Comparison of ENCODE assay signal across 8 cellular contexts in the genomic region with DNA sequence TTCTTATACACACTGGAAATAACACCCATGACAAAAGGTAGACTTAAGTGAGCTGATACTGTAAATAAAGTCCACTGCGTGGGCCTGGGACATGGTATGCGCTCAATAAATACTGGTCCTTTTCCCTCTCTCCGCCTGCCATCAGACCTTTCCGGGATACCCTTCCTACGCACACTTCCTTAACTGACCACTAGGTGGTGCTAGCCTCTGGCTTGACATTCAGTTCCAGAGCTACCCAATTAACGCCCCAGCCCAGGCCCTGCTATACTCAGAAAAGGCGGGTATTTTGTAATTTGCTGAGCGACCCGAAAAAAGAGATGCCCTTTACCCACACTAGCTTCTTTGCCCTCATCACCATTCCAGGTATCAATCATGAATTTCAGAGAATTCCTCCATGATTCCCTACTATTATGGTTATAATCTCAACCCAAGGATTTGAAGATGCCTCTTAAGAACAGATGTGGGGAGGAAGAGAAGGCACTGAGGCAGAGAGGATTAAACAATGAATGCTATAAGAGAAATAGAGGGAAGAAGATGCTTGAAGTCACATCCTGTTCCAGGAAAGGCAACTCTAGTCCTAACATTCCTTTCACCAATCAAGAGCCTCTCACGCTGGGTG. TPM values are rescaled to one million over a fixed set of nuclear protein-coding genes. Genes with fewer than 3 reads are reported as not detected.
DNase-seq lines count a peak whose midpoint lies in the region; ATAC-seq, FAIRE-seq and TF ChIP-seq lines count a peak whose summit lies in the region.

No MANE protein-coding gene starts in this region.

- H3K36me3 ChIP-seq in osteoblast (ENCODE audit: insufficient read depth, low read length), result no peaks in the 10 kb centered on the region
- H3K36me3 ChIP-seq in tibial artery, result no peaks in the 10 kb centered on the region

- H3K27me3 ChIP-seq in osteoblast (ENCODE audit: insufficient read depth, low read length), result no peaks in the 10 kb centered on the region
- H3K27me3 ChIP-seq in tibial artery, result no peaks in the 10 kb centered on the region

- peaks cover 9% of the 10 kb centered on the region for H3K79me2 ChIP-seq in osteoblast (ENCODE audit: insufficient read depth, low read length)

- FAIRE-seq in G401.6 (lab: Jason Lieb, UNC), result peak; percentile 39

- no peak for ATAC-seq in GM19397 (IDR thresholded peaks at IDR 0.05; ENCODE audit: unreplicated experiment)

- no peaks in the 10 kb centered on the region for H4K20me1 ChIP-seq in osteoblast (ENCODE audit: insufficient read depth, low read length)

- H2AFZ ChIP-seq in osteoblast (ENCODE audit: low read length), result no peak overlapping the region

- H3K27ac ChIP-seq in osteoblast (ENCODE audit: low read depth, low read length) (no peak overlapping the region), tibial artery (no peak overlapping the region)

- H3K9me3 ChIP-seq in osteoblast (ENCODE audit: low read depth, low read length) (peaks cover 1% of the 10 kb centered on the region), tibial artery (no peaks in the 10 kb centered on the region)

- H3K4me1 ChIP-seq in osteoblast (ENCODE audit: insufficient read depth, low read length) (peaks cover 14% of the 10 kb centered on the region), tibial artery (peaks cover 0 to 13% (median 8%) of the 10 kb centered on the region in 4 donors)

- H3K4me3 ChIP-seq in fibroblast of villous mesenchyme (ENCODE audit: low read depth, low read length) (no peak overlapping the region), osteoblast (ENCODE audit: insufficient read depth, low read length) (no peak overlapping the region), tibial artery (no peak overlapping the region)

- H3K4me2 ChIP-seq in osteoblast (ENCODE audit: insufficient read depth, low read length), result no peak overlapping the region

- intact Hi-C loops in tibial artery (cut with DNase I; ENCODE audit: low total_unique reads), result loop anchor here (2.0 to 5.0 kb wide), 2 partner anchors 58 to 328 kb away; no protein-coding TSS in a partner anchor

- peak; percentile 87 for DNase-seq in LoVo (ENCODE audit: low spot score)
- DNase-seq in RPMI8226, result peak; percentile 80
- peak; percentile 45 to 63 for DNase-seq in activated T-helper 1 cell treated with anti-CD3 and anti-CD28 coated beads, Interleukin-2, amount 50 U/mL, for 16 hours (ENCODE audit: low read depth in 1 of 2, low spot score in 1 of 2)
- DNase-seq in fibroblast of villous mesenchyme (ENCODE audit: low read depth), result peak; percentile 76
- peak; percentile 88 for DNase-seq in osteoblast (ENCODE audit: insufficient read length, low spot score, missing footprints)
- DNase-seq in tibial artery, result peak; percentile 83 to 85

- TF ChIP-seq CTCF in fibroblast of villous mesenchyme (IDR thresholded peaks at IDR 0.05; ENCODE audit: insufficient read depth, low read depth, low read length), result peak; percentile 95
- peak; percentile 97 for TF ChIP-seq CTCF in osteoblast (IDR thresholded peaks at IDR 0.05; ENCODE audit: extremely low read depth, low read depth, low read length)
- peak; percentile 95 to 97 for TF ChIP-seq CTCF in tibial artery (IDR thresholded peaks at IDR 0.05)

RNA-seq across cellular contexts. Expression of gene LRP1, which starts 3.9 kb away (rescaled TPM):
- total RNA-seq in fibroblast of villous mesenchyme, result 228 and 277 TPM in 2 replicates
- 744 and 789 TPM in 2 replicates for total RNA-seq in osteoblast

RNA-seq across cellular contexts. Expression of gene STAT6, which starts 13.2 kb away (rescaled TPM):
- total RNA-seq in fibroblast of villous mesenchyme, result 81.5 and 81.6 TPM in 2 replicates
- total RNA-seq in osteoblast, result 149 and 167 TPM in 2 replicates

RNA-seq across cellular contexts. Expression of gene LRP1-AS, which starts 23.1 kb away (rescaled TPM):
- total RNA-seq in fibroblast of villous mesenchyme (not detected in 2 replicates), osteoblast (not detected in 2 replicates)

RNA-seq across cellular contexts. Expression of gene NAB2, which starts 35.5 kb away (rescaled TPM):
- 38.0 and 39.6 TPM in 2 replicates for total RNA-seq in fibroblast of villous mesenchyme
- total RNA-seq in osteoblast, result 53.6 and 70.9 TPM in 2 replicates

RNA-seq across cellular contexts. Expression of gene NEMP1, which starts 45.8 kb away (rescaled TPM):
- total RNA-seq in fibroblast of villous mesenchyme, result 10.0 and 19.0 TPM in 2 replicates
- total RNA-seq in osteoblast, result 6.5 and 7.7 TPM in 2 replicates
